ENCODE assay signal across 8 cellular contexts in genomic region chr6:150667977-150668716, GRCh38.
A peak's percentile ranks its signal among the peaks of the same experiment; 100 is the strongest.
DNase-seq lines count a peak whose midpoint lies in the region; ATAC-seq and TF ChIP-seq lines count a peak whose summit lies in the region.

No MANE protein-coding gene starts in this region.

- H3K4me3 Mint-ChIP-seq in stimulated activated memory B cell treated with anti-CD40 and anti-IgM and Interleukin-4, amounts not matched to agents 10 μg/mL and 1 μg/mL and 100 μg/mL, for 72 hours, result no peak overlapping the region

- H3K27ac Mint-ChIP-seq in stimulated activated memory B cell treated with anti-CD40 and anti-IgM and Interleukin-4, amounts not matched to agents 10 μg/mL and 1 μg/mL and 100 μg/mL, for 72 hours, result peak overlapping the region; percentile 62

- no peak overlapping the region for H3K4me3 ChIP-seq in GM12865 (ENCODE audit: low read depth, low read length)
- no peak overlapping the region for H3K4me3 ChIP-seq in cardiac fibroblast (replicated peaks in 1 of 2; ENCODE audit: low read depth in 2 of 2, low read length in 2 of 2)

- TF ChIP-seq CTCF in GM12865 (IDR thresholded peaks at IDR 0.05; ENCODE audit: insufficient read depth, low read depth, low read length, missing control alignments) (no peak), cardiac fibroblast (IDR thresholded peaks at IDR 0.05; ENCODE audit: low read depth, low read length) (peak; percentile 30)

- peaks cover 63% of the 10 kb centered on the region for H3K4me1 Mint-ChIP-seq in stimulated activated memory B cell treated with anti-CD40 and anti-IgM and Interleukin-4, amounts not matched to agents 10 μg/mL and 1 μg/mL and 100 μg/mL, for 72 hours

- no peak for ATAC-seq in stimulated activated memory B cell treated with anti-CD40 and anti-IgM and Interleukin-4, amounts not matched to agents 10 μg/mL and 1 μg/mL and 100 μg/mL, for 72 hours
- ATAC-seq in GM21423 (IDR thresholded peaks at IDR 0.05; ENCODE audit: unreplicated experiment), result no peak

- H3K36me3 Mint-ChIP-seq in stimulated activated memory B cell treated with anti-CD40 and anti-IgM and Interleukin-4, amounts not matched to agents 10 μg/mL and 1 μg/mL and 100 μg/mL, for 72 hours, result peaks cover 52% of the 10 kb centered on the region

- H3K27me3 Mint-ChIP-seq in stimulated activated memory B cell treated with anti-CD40 and anti-IgM and Interleukin-4, amounts not matched to agents 10 μg/mL and 1 μg/mL and 100 μg/mL, for 72 hours, result no peaks in the 10 kb centered on the region

- peak; percentile 43 for DNase-seq in GM12865 (ENCODE audit: low read depth)
- DNase-seq in NCI-H1105 (lab: John Stamatoyannopoulos, UW), result peak; percentile 68
- peak; percentile 88 to 92 for DNase-seq in cardiac fibroblast (ENCODE audit: low read depth in 2 of 2)
- peak; percentile 97 for DNase-seq in kidney glomerular epithelial cell (lab: John Stamatoyannopoulos, UW)
- no peak for DNase-seq in activated CD4-positive, CD25-positive, alpha-beta regulatory T cell treated with anti-CD3 and anti-CD28 coated beads, Interleukin-2, amount 50 U/mL, for 72 hours
- DNase-seq in activated gamma-delta T cell treated with Interleukin-2 at 50 U/mL for 16 hours, result no peak

- no peaks in the 10 kb centered on the region for H3K9me3 Mint-ChIP-seq in stimulated activated memory B cell treated with anti-CD40 and anti-IgM and Interleukin-4, amounts not matched to agents 10 μg/mL and 1 μg/mL and 100 μg/mL, for 72 hours

Comparison
In these comparisons a context has a peak if more than half of its experiments do, and no peak if none do; other contexts are left out.
1. DNase-seq: peak in GM12865 (single experiment), NCI-H1105 (single experiment), cardiac fibroblast (2 of 2) and kidney glomerular epithelial cell (single experiment); none in activated CD4-positive, CD25-positive, alpha-beta regulatory T cell treated with anti-CD3 and anti-CD28 coated beads, Interleukin-2, amount 50 U/mL, for 72 hours (single experiment) and activated gamma-delta T cell treated with Interleukin-2 at 50 U/mL for 16 hours (single experiment).